Comparison of ENCODE assay signal across 26 cellular contexts in genomic region chr11:118109231-118109630, GRCh38. TPM values are rescaled to one million over a fixed set of nuclear protein-coding genes. Genes with fewer than 3 reads are reported as not detected.
A peak's percentile ranks its signal among the peaks of the same experiment; 100 is the strongest.
DNase-seq lines count a peak whose midpoint lies in the region; ATAC-seq and TF ChIP-seq lines count a peak whose summit lies in the region.
"Had no signal": no experiment of that assay in that cellular context is flagged by ENCODE, and none has a peak within 500 bp of the region (broad histone marks: within the 10 kb centered on the region; RNA-seq: fewer than 3 reads in every experiment).

No MANE protein-coding gene starts in this region.

- no peaks in the 10 kb centered on the region for H3K36me3 Mint-ChIP-seq in MCF 10A (ENCODE audit: insufficient read depth, unreplicated experiment)
- no peaks in the 10 kb centered on the region for H3K36me3 Mint-ChIP-seq in activated CD4-positive, alpha-beta memory T cell treated with anti-CD3 and anti-CD28 coated beads for 36 hours
- H3K36me3 Mint-ChIP-seq: IgD-negative memory B cell; stimulated activated effector memory CD8-positive, alpha-beta T cell treated with anti-CD3 and anti-CD28 coated beads, Interleukin-12 subunit alpha, Interleukin-12 subunit beta, amount 100 ng/mL, for 72 hours had no signal

- no peak overlapping the region for H3K9ac ChIP-seq in mammary epithelial cell (ENCODE audit: insufficient read depth, low read length)

- H3K4me3 Mint-ChIP-seq in MCF 10A (ENCODE audit: unreplicated experiment) = no peak overlapping the region
- no peak overlapping the region for H3K4me3 Mint-ChIP-seq in activated CD4-positive, alpha-beta memory T cell treated with anti-CD3 and anti-CD28 coated beads for 36 hours
- H3K4me3 Mint-ChIP-seq: activated naive CD8-positive, alpha-beta T cell treated with anti-CD3 and anti-CD28 coated beads, Interleukin-2, amount 10 ng/mL, durations not matched to agents 7 days and 5 days; activated T-helper 1 cell treated with anti-CD3 and anti-CD28 coated beads, Interleukin-12 subunit alpha, Interleukin-12 subunit beta, Interleukin-2, Interleukin-4 antibody, amounts not matched to agents 30 ng/mL and 10 ng/mL and 1 ng/mL, durations not matched to agents 14 hours and 24 hours and 36 hours; stimulated activated effector memory CD8-positive, alpha-beta T cell treated with anti-CD3 and anti-CD28 coated beads, Interleukin-12 subunit alpha, Interleukin-12 subunit beta, amount 100 ng/mL, for 72 hours; T-helper 17 cell had no signal

- peaks cover 12% of the 10 kb centered on the region for H3K4me1 Mint-ChIP-seq in MCF 10A (ENCODE audit: insufficient read depth, unreplicated experiment)
- H3K4me1 Mint-ChIP-seq in activated CD4-positive, alpha-beta memory T cell treated with anti-CD3 and anti-CD28 coated beads for 36 hours (ENCODE audit: low read depth) = no peaks in the 10 kb centered on the region

- H3K79me2 ChIP-seq in mammary epithelial cell (ENCODE audit: insufficient read depth, low read length) = no peaks in the 10 kb centered on the region

- in situ Hi-C loops in mammary epithelial cell (cut with MboI; ENCODE audit: low sequenced_read_pairs in 2 of 2) = no loop called here

- H3K9me3 ChIP-seq in breast epithelium = no peaks in the 10 kb centered on the region
- no peaks in the 10 kb centered on the region for H3K9me3 ChIP-seq in mammary epithelial cell (replicated peaks; ENCODE audit: insufficient read depth, low read length)
- no peaks in the 10 kb centered on the region for H3K9me3 ChIP-seq in heart left ventricle
- H3K9me3 ChIP-seq: thyroid gland had no signal

- H4K20me1 ChIP-seq in mammary epithelial cell (ENCODE audit: insufficient read depth, low read length) = no peaks in the 10 kb centered on the region

- no peak overlapping the region for H3K27ac ChIP-seq in breast epithelium
- no peak overlapping the region for H3K27ac ChIP-seq in mammary epithelial cell (ENCODE audit: insufficient read depth, low read depth, low read length)
- H3K27ac ChIP-seq in heart left ventricle = peak overlapping the region in 10 of 12 donors; percentile 19 to 74 (median 48)
- H3K27ac ChIP-seq: cardiac muscle cell, thyroid gland, WERI-Rb-1 had no signal

- H2AFZ ChIP-seq in mammary epithelial cell (ENCODE audit: low read depth, low read length) = no peak overlapping the region

- POLR2A ChIA-PET in MCF 10A (lab: Yijun Ruan, JAX) = no interaction called here
- POLR2A ChIA-PET in activated CD4-positive, alpha-beta memory T cell treated with anti-CD3 and anti-CD28 coated beads for 36 hours (lab: Charles Lee) = no interaction called here

- dilution Hi-C loops in mammary epithelial cell (cut with HindIII; ENCODE audit: low sequenced_read_pairs) = no loop called here

- TF ChIP-seq CTCF in MCF 10A (IDR thresholded peaks at IDR 0.05; ENCODE audit: unreplicated experiment) (no peak), breast epithelium (IDR thresholded peaks at IDR 0.05) (no peak), mammary epithelial cell (conservative IDR thresholded peaks at IDR 0.05 in 1 of 2, IDR thresholded peaks at IDR 0.05 in 1 of 2; ENCODE audit: extremely low read depth in 1 of 2, insufficient read depth in 1 of 2, low read depth in 1 of 2, low read length in 2 of 2) (no peak), heart left ventricle (IDR thresholded peaks at IDR 0.05) (no peak)

- H3K36me3 ChIP-seq in breast epithelium = no peaks in the 10 kb centered on the region
- no peaks in the 10 kb centered on the region for H3K36me3 ChIP-seq in mammary epithelial cell (ENCODE audit: insufficient read depth, low read length)
- no peaks in the 10 kb centered on the region for H3K36me3 ChIP-seq in heart left ventricle
- H3K36me3 ChIP-seq: cardiac muscle cell, thyroid gland, WERI-Rb-1 had no signal

- H3K4me1 ChIP-seq in breast epithelium (no peaks in the 10 kb centered on the region), mammary epithelial cell (ENCODE audit: insufficient read depth, low read length) (peaks cover 2% of the 10 kb centered on the region), heart left ventricle (peaks cover 0 to 12% (median 4%) of the 10 kb centered on the region in 12 donors)
- H3K4me1 ChIP-seq: thyroid gland had no signal

- BruUV-seq in MCF 10A (replicated peaks; lab: Mats Ljungman, UMichigan) (no TSS peak), mammary epithelial cell (replicated peaks; lab: Mats Ljungman, UMichigan) (no TSS peak)

- 63% methylated on average over 2 of the region's 2 CpGs for WGBS in mammary epithelial cell (ENCODE audit: low coverage, missing lambda C conversion rate)
- WGBS in heart left ventricle, 4 donors = 37 to 49% (median 43%) methylated on average over 2 of the region's 2 CpGs

- TF ChIP-seq POLR2A in breast epithelium (IDR thresholded peaks at IDR 0.05) (no peak), heart left ventricle (IDR thresholded peaks at IDR 0.05) (no peak)

- no peak overlapping the region for H3K4me2 ChIP-seq in mammary epithelial cell (ENCODE audit: insufficient read depth, low read depth, low read length)

- CTCF ChIA-PET in MCF 10A (lab: Yijun Ruan, JAX) = interaction anchor here (1.2 kb wide), 1 partner anchor 62 kb away, joined by 6 read pairs; no protein-coding TSS in a partner anchor
- CTCF ChIA-PET in mammary epithelial cell (lab: Charles Lee; ENCODE audit: low non-redundant PET) = interaction anchor here (0.5 to 0.6 kb wide), 2 partner anchors 58 to 74 kb away, joined by 3 to 4 read pairs; no protein-coding TSS in a partner anchor
- CTCF ChIA-PET in activated CD4-positive, alpha-beta memory T cell treated with anti-CD3 and anti-CD28 coated beads for 36 hours (lab: Charles Lee) = interaction anchor here (1.4 kb wide), 1 partner anchor 62 kb away, joined by 3 read pairs; no protein-coding TSS in a partner anchor

- peaks cover 1% of the 10 kb centered on the region for H3K27me3 Mint-ChIP-seq in MCF 10A (ENCODE audit: insufficient read depth, unreplicated experiment)
- H3K27me3 Mint-ChIP-seq in activated CD4-positive, alpha-beta memory T cell treated with anti-CD3 and anti-CD28 coated beads for 36 hours = no peaks in the 10 kb centered on the region

- H3K27ac Mint-ChIP-seq in MCF 10A (ENCODE audit: low read depth, unreplicated experiment) = no peak overlapping the region
- H3K27ac Mint-ChIP-seq in activated CD4-positive, alpha-beta memory T cell treated with anti-CD3 and anti-CD28 coated beads for 36 hours = no peak overlapping the region
- H3K27ac Mint-ChIP-seq: activated naive CD8-positive, alpha-beta T cell treated with anti-CD3 and anti-CD28 coated beads, Interleukin-2, amount 10 ng/mL, durations not matched to agents 7 days and 5 days; activated T-helper 1 cell treated with anti-CD3 and anti-CD28 coated beads, Interleukin-12 subunit alpha, Interleukin-12 subunit beta, Interleukin-2, Interleukin-4 antibody, amounts not matched to agents 30 ng/mL and 10 ng/mL and 1 ng/mL, durations not matched to agents 14 hours and 24 hours and 36 hours; IgD-negative memory B cell; stimulated activated effector memory CD8-positive, alpha-beta T cell treated with anti-CD3 and anti-CD28 coated beads, Interleukin-12 subunit alpha, Interleukin-12 subunit beta, amount 100 ng/mL, for 72 hours; T-helper 17 cell had no signal

- DNase-seq in MCF 10A (ENCODE audit: unreplicated experiment) (peak; percentile 20), breast epithelium (ENCODE audit: low spot score in 2 of 2) (no peak), mammary epithelial cell (peak; percentile 50), heart left ventricle (peak in 4 of 5 donors; percentile 31 to 73 (median 59)), stromal cell of bone marrow (ENCODE audit: low read depth) (peak; percentile 10), NCI-H1436 (lab: John Stamatoyannopoulos, UW) (no peak)
- DNase-seq in activated CD4-positive, alpha-beta memory T cell treated with anti-CD3 and anti-CD28 coated beads for 36 hours = no peak
- DNase-seq: activated CD8-positive, alpha-beta memory T cell treated with anti-CD3 and anti-CD28 coated beads for 24 hours; activated naive CD8-positive, alpha-beta T cell treated with anti-CD3 and anti-CD28 coated beads, Interleukin-2, amount 10 ng/mL, durations not matched to agents 7 days and 5 days; DMS153; effector memory CD4-positive, alpha-beta T cell; hypothalamus; midbrain; NCI-H1930; NCI-H510A; SIG-M5; T-helper 17 cell; thyroid gland; WERI-Rb-1 had no signal

- ATAC-seq in heart left ventricle (peak; percentile 68 to 88 (median 85)), HG02642 (IDR thresholded peaks at IDR 0.05; ENCODE audit: poor library complexity, unreplicated experiment) (no peak)
- ATAC-seq: stimulated activated effector memory CD8-positive, alpha-beta T cell treated with anti-CD3 and anti-CD28 coated beads, Interleukin-12 subunit alpha, Interleukin-12 subunit beta, amount 100 ng/mL, for 72 hours; T-helper 17 cell had no signal

- intact Hi-C loops in MCF 10A (cut with micrococcal nuclease) (no loop called here), breast epithelium (cut with DNase I; ENCODE audit: low total_unique reads) (no loop called here), mammary epithelial cell (cut with micrococcal nuclease) (no loop called here), heart left ventricle (cut with DNase I) (no loop called here)
- intact Hi-C loops in activated CD4-positive, alpha-beta memory T cell treated with anti-CD3 and anti-CD28 coated beads for 36 hours (cut with micrococcal nuclease) = no loop called here

- H3K9me3 Mint-ChIP-seq in MCF 10A (ENCODE audit: unreplicated experiment) = no peaks in the 10 kb centered on the region
- no peaks in the 10 kb centered on the region for H3K9me3 Mint-ChIP-seq in activated CD4-positive, alpha-beta memory T cell treated with anti-CD3 and anti-CD28 coated beads for 36 hours
- H3K9me3 Mint-ChIP-seq: activated naive CD8-positive, alpha-beta T cell treated with anti-CD3 and anti-CD28 coated beads, Interleukin-2, amount 10 ng/mL, durations not matched to agents 7 days and 5 days; activated T-helper 1 cell treated with anti-CD3 and anti-CD28 coated beads, Interleukin-12 subunit alpha, Interleukin-12 subunit beta, Interleukin-2, Interleukin-4 antibody, amounts not matched to agents 30 ng/mL and 10 ng/mL and 1 ng/mL, durations not matched to agents 14 hours and 24 hours and 36 hours; IgD-negative memory B cell; stimulated activated effector memory CD8-positive, alpha-beta T cell treated with anti-CD3 and anti-CD28 coated beads, Interleukin-12 subunit alpha, Interleukin-12 subunit beta, amount 100 ng/mL, for 72 hours had no signal

- H3K27me3 ChIP-seq in breast epithelium (no peaks in the 10 kb centered on the region), mammary epithelial cell (ENCODE audit: insufficient read depth, low read length) (no peaks in the 10 kb centered on the region), heart left ventricle (no peaks in the 10 kb centered on the region)
- H3K27me3 ChIP-seq: cardiac muscle cell, thyroid gland had no signal

- H3K4me3 ChIP-seq in breast epithelium (no peak overlapping the region), mammary epithelial cell (replicated peaks in 1 of 3; ENCODE audit: insufficient read depth in 1 of 3, low read depth in 2 of 3, low read length in 3 of 3) (no peak overlapping the region), heart left ventricle (no peak overlapping the region)
- H3K4me3 ChIP-seq: cardiac muscle cell, thyroid gland had no signal

RNA-seq across cellular contexts. Expression of gene SMIM35, which starts 22.5 kb away (rescaled TPM):
- total RNA-seq in MCF 10A (2022) (not detected in 2 replicates), breast epithelium (not detected), mammary epithelial cell (not detected), heart left ventricle (under 1 TPM in 1 of 9 donors, not detected in 8; 0.21 TPM)
- polyA plus RNA-seq in mammary epithelial cell (not detected), heart left ventricle (not detected)
- polyA minus RNA-seq in mammary epithelial cell = not detected
- total RNA-seq in activated CD4-positive, alpha-beta memory T cell treated with anti-CD3 and anti-CD28 coated beads for 36 hours = under 1 TPM; 0.22 to 0.40 TPM
- total RNA-seq: cardiac muscle cell, fibroblast of lung, kidney epithelial cell, thyroid gland had no signal
- polyA plus RNA-seq: cardiac muscle cell, fibroblast of lung had no signal

RNA-seq across cellular contexts. Expression of gene TMPRSS4, which starts 32.4 kb away (rescaled TPM):
- total RNA-seq in MCF 10A (2022) (not detected in 2 replicates), breast epithelium (under 1 TPM in 1 of 3 donors, not detected in 2; 0.98 TPM), mammary epithelial cell (1 to 10 TPM in 1 of 2 donors, under 1 TPM in 1; 0.67 to 2.9 TPM), heart left ventricle (under 1 TPM in 3 of 9 donors, not detected in 6; 0.13 to 0.39 (median 0.32) TPM)
- polyA plus RNA-seq in mammary epithelial cell (5.6 TPM), heart left ventricle (under 1 TPM in 1 of 2 donors, not detected in 1; 0.26 TPM)
- 26.3 TPM for polyA minus RNA-seq in mammary epithelial cell
- total RNA-seq in activated CD4-positive, alpha-beta memory T cell treated with anti-CD3 and anti-CD28 coated beads for 36 hours = not detected
- total RNA-seq: activated T-helper 1 cell treated with anti-CD3 and anti-CD28 coated beads, Interleukin-12 subunit alpha, Interleukin-12 subunit beta, Interleukin-2, Interleukin-4 antibody, amounts not matched to agents 30 ng/mL and 10 ng/mL and 1 ng/mL, durations not matched to agents 14 hours and 24 hours and 36 hours; cardiac muscle cell; fibroblast of lung; T-helper 17 cell had no signal
- polyA plus RNA-seq: cardiac muscle cell, fibroblast of lung, IgD-negative memory B cell had no signal

RNA-seq across cellular contexts. Expression of gene SCN4B, which starts 43.4 kb away (rescaled TPM):
- total RNA-seq in MCF 10A (2022) (0.32 TPM in 1 of 2 replicates, not detected in the other), breast epithelium (1 to 10 TPM; 3.3 to 7.9 (median 3.7) TPM), mammary epithelial cell (10 to 100 TPM in 1 of 2 donors, 1 to 10 TPM in 1; 6.5 to 11.5 TPM), heart left ventricle (10 to 100 TPM in 6 of 9 donors, 1 to 10 TPM in 3; 2.1 to 16.9 (median 12.7) TPM)
- polyA plus RNA-seq in mammary epithelial cell (4.5 TPM), heart left ventricle (1 to 10 TPM; 6.4 to 8.6 TPM)
- 12.9 TPM for polyA minus RNA-seq in mammary epithelial cell
- total RNA-seq in activated CD4-positive, alpha-beta memory T cell treated with anti-CD3 and anti-CD28 coated beads for 36 hours = under 1 TPM; 0.22 to 0.36 TPM
- total RNA-seq: T-helper 17 cell had no signal
- polyA plus RNA-seq: IgD-negative memory B cell had no signal

Comparison
In these comparisons a context has a peak if more than half of its experiments do, and no peak if none do; other contexts are left out.
1. DNase-seq: peak in MCF 10A (single experiment), mammary epithelial cell (single experiment), heart left ventricle (4 of 5) and stromal cell of bone marrow (single experiment); none in breast epithelium (0 of 2), activated CD4-positive, alpha-beta memory T cell treated with anti-CD3 and anti-CD28 coated beads for 36 hours (single experiment) and NCI-H1436 (single experiment).
2. H3K27ac ChIP-seq: peak in heart left ventricle (10 of 12); none in breast epithelium (0 of 2) and mammary epithelial cell (single experiment).